Comparison of ENCODE assay signal across 9 cellular contexts in the genomic region with DNA sequence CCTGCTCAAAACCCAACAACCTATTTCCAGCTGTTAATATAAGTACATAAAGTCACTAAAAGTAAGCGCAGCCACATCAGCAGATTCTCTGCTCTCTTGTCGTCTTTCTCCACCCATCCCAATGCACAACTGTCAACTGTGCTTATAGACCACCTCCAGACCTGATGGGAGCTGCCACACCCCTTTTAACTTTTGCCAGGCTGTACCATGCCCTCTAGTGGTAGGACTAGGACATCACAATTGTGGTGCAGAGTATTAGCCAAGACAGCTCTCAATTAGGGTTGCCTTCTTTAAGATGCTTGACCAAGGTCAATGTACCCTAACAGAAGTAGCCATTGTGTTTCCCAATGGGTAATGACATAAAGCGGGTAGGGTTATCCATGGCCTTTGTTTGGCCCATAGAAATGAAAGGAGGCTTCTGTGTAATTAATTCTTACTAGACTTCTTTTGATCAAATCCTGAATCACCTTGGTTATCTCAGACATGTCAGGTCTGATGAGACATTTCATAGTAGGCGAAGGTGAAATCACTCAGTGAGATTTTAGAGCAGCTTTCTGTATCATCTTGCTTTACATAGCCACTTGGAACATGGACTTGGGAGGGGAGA.
DNase-seq lines count a peak whose midpoint lies in the region; ATAC-seq and TF ChIP-seq lines count a peak whose summit lies in the region.
"Had no signal": no experiment of that assay in that cellular context is flagged by ENCODE, and none has a peak within 500 bp of the region (broad histone marks: within the 10 kb centered on the region; RNA-seq: fewer than 3 reads in every experiment).

No MANE protein-coding gene starts in this region.

- H3K79me2 ChIP-seq in neural progenitor cell (ENCODE audit: low read depth), result no peaks in the 10 kb centered on the region

- no peak overlapping the region for H3K27ac ChIP-seq in neural progenitor cell

- H3K36me3 Mint-ChIP-seq in neural progenitor cell, result peaks cover 31% of the 10 kb centered on the region

- H3K4me2 ChIP-seq in neural progenitor cell, result no peak overlapping the region

- H3K4me1 Mint-ChIP-seq in neural progenitor cell, result peaks cover 22% of the 10 kb centered on the region

- H3K4me3 Mint-ChIP-seq in neural progenitor cell, result no peak overlapping the region
- H3K4me3 Mint-ChIP-seq: dendritic cell treated with granulocyte-macrophage colony-stimulating factor and Interleukin-4, amounts not matched to agents 40 ng/mL and 50 ng/mL, for 4 days had no signal

- H3K36me3 ChIP-seq in neural progenitor cell, result no peaks in the 10 kb centered on the region

- DNase-seq in DMS79 treated with DMSO at 0.1 percent for 48 hours (lab: John Stamatoyannopoulos, UW) (peak; percentile 43), HK-2 (ENCODE audit: unreplicated experiment) (peak; percentile 46), NCI-H69 (lab: John Stamatoyannopoulos, UW) (peak; percentile 79), fibroblast of mammary gland (ENCODE audit: low read depth) (peak; percentile 70), neural progenitor cell (ENCODE audit: low spot score) (peak; percentile 75)
- peak; percentile 7 for DNase-seq in activated CD8-positive, alpha-beta memory T cell treated with anti-CD3 and anti-CD28 coated beads, Interleukin-2, amount 50 U/mL, for 24 hours (ENCODE audit: extremely low read depth)

- no peak overlapping the region for H3K27ac Mint-ChIP-seq in neural progenitor cell
- H3K27ac Mint-ChIP-seq: dendritic cell treated with granulocyte-macrophage colony-stimulating factor and Interleukin-4, amounts not matched to agents 40 ng/mL and 50 ng/mL, for 4 days had no signal

- H3F3A ChIP-seq in neural progenitor cell (ENCODE audit: low read depth), result peaks cover 12% of the 10 kb centered on the region

- H2AFZ ChIP-seq in neural progenitor cell (replicated peaks), result no peak overlapping the region

- TF ChIP-seq CTCF in fibroblast of mammary gland (conservative IDR thresholded peaks at IDR 0.05; ENCODE audit: control insufficient read depth, insufficient read depth, low read depth, low read length) (peak; percentile 94), neural progenitor cell (IDR thresholded peaks at IDR 0.05) (peak; percentile 97)

- H3K9ac ChIP-seq in neural progenitor cell, result no peak overlapping the region

- peaks cover 12% of the 10 kb centered on the region for H4K20me1 ChIP-seq in neural progenitor cell (ENCODE audit: low read depth)

- no peaks in the 10 kb centered on the region for H3K4me1 ChIP-seq in neural progenitor cell

- no peaks in the 10 kb centered on the region for H3K27me3 ChIP-seq in neural progenitor cell

- H3K4me3 ChIP-seq in fibroblast of mammary gland (ENCODE audit: control insufficient read depth, low read depth, low read length), result no peak overlapping the region
- no peak overlapping the region for H3K4me3 ChIP-seq in neural progenitor cell

- peaks cover 2% of the 10 kb centered on the region for H3K27me3 Mint-ChIP-seq in neural progenitor cell (ENCODE audit: insufficient read depth, low read depth)
- H3K27me3 Mint-ChIP-seq: dendritic cell treated with granulocyte-macrophage colony-stimulating factor and Interleukin-4, amounts not matched to agents 40 ng/mL and 50 ng/mL, for 4 days had no signal

- H3K9me3 Mint-ChIP-seq in neural progenitor cell, result no peaks in the 10 kb centered on the region
- H3K9me3 Mint-ChIP-seq: dendritic cell treated with granulocyte-macrophage colony-stimulating factor and Interleukin-4, amounts not matched to agents 40 ng/mL and 50 ng/mL, for 4 days had no signal

- H3K9me3 ChIP-seq in neural progenitor cell (ENCODE audit: low read depth), result no peaks in the 10 kb centered on the region

- peak; percentile 90 for ATAC-seq in GM21381 (IDR thresholded peaks at IDR 0.05; ENCODE audit: unreplicated experiment)
- no peak for ATAC-seq in GM18870 (IDR thresholded peaks at IDR 0.05; ENCODE audit: unreplicated experiment)

Comparison
In these comparisons a context has a peak if more than half of its experiments do, and no peak if none do; other contexts are left out.
1. DNase-seq: peak in every context shown above with its lines; median percentile 79 in NCI-H69; 75 in neural progenitor cell; 70 in fibroblast of mammary gland; 46 in HK-2; 43 in DMS79 treated with DMSO at 0.1 percent for 48 hours; 7 in activated CD8-positive, alpha-beta memory T cell treated with anti-CD3 and anti-CD28 coated beads, Interleukin-2, amount 50 U/mL, for 24 hours.